ENCODE assay signal across 30 cellular contexts in genomic region chr7:129821476-129821875, GRCh38.
"Had no signal": no experiment of that assay in that cellular context is flagged by ENCODE, and none has a peak within 500 bp of the region (broad histone marks: within the 10 kb centered on the region; RNA-seq: fewer than 3 reads in every experiment).

No MANE protein-coding gene starts in this region.

- H3K36me3 ChIP-seq: adrenal gland had no signal

- H3K27ac ChIP-seq: adrenal gland, body of pancreas had no signal

- H3K27ac Mint-ChIP-seq: activated CD4-positive, alpha-beta memory T cell treated with anti-CD3 and anti-CD28 coated beads for 36 hours; activated CD4-positive, alpha-beta T cell treated with anti-CD3 and anti-CD28 coated beads for 36 hours; activated CD4-positive, alpha-beta T cell treated with anti-CD3 and anti-CD28 coated beads, Interleukin-2, amount 10 ng/mL, durations not matched to agents 24 days and 14 days; activated CD8-positive, alpha-beta memory T cell treated with anti-CD3 and anti-CD28 coated beads, Interleukin-2, amount 10 ng/mL, durations not matched to agents 7 days and 5 days; activated CD8-positive, alpha-beta T cell treated with anti-CD3 and anti-CD28 coated beads, Interleukin-2, amount 10 ng/mL, durations not matched to agents 7 days and 5 days; activated naive CD4-positive, alpha-beta T cell treated with anti-CD3 and anti-CD28 coated beads for 36 hours; activated naive CD4-positive, alpha-beta T cell treated with anti-CD3 and anti-CD28 coated beads, Interleukin-2, amount 50 U/mL, for 24 hours; activated naive CD8-positive, alpha-beta T cell treated with anti-CD3 and anti-CD28 coated beads for 36 hours; activated naive CD8-positive, alpha-beta T cell treated with anti-CD3 and anti-CD28 coated beads, Interleukin-2, amount 50 U/mL, for 24 hours; activated T-helper 1 cell treated with anti-CD3 and anti-CD28 coated beads, Interleukin-12 subunit alpha, Interleukin-12 subunit beta, Interleukin-2, Interleukin-4 antibody, amounts not matched to agents 30 ng/mL and 10 ng/mL and 1 ng/mL, durations not matched to agents 14 hours and 24 hours and 36 hours; activated T-helper 2 cell treated with anti-CD3 and anti-CD28 coated beads, Interferon-gamma antibody, Interleukin-2, Interleukin-4, amounts not matched to agents 10 μg/mL and 5 μg/mL and 100 μg/mL, durations not matched to agents 14 hours and 24 hours and 36 hours; T-helper 17 cell; T-helper 2 cell treated with Interferon-gamma antibody and Interleukin-4, amounts not matched to agents 5 μg/mL and 100 μg/mL, for 36 hours had no signal

- H3K4me3 ChIP-seq: adrenal gland, body of pancreas had no signal

- H3K27me3 Mint-ChIP-seq: activated CD4-positive, alpha-beta memory T cell treated with anti-CD3 and anti-CD28 coated beads for 36 hours; activated CD4-positive, alpha-beta T cell treated with anti-CD3 and anti-CD28 coated beads for 36 hours; activated naive CD4-positive, alpha-beta T cell treated with anti-CD3 and anti-CD28 coated beads, Interleukin-2, amount 50 U/mL, for 24 hours; activated naive CD8-positive, alpha-beta T cell treated with anti-CD3 and anti-CD28 coated beads for 36 hours; activated naive CD8-positive, alpha-beta T cell treated with anti-CD3 and anti-CD28 coated beads, Interleukin-2, amount 50 U/mL, for 24 hours; T-helper 17 cell had no signal

- H3K9me3 ChIP-seq: adrenal gland, body of pancreas had no signal

- H3K27me3 ChIP-seq: adrenal gland, body of pancreas had no signal

- DNase-seq: activated CD4-positive, alpha-beta memory T cell treated with anti-CD3 and anti-CD28 coated beads for 36 hours; activated CD4-positive, alpha-beta T cell treated with anti-CD3 and anti-CD28 coated beads for 36 hours; activated CD4-positive, alpha-beta T cell treated with anti-CD3 and anti-CD28 coated beads, Interleukin-2, amount 10 ng/mL, durations not matched to agents 24 days and 14 days; activated CD4-positive, CD25-positive, alpha-beta regulatory T cell; activated CD4-positive, CD25-positive, alpha-beta regulatory T cell treated with anti-CD3 and anti-CD28 coated beads, Interleukin-2, amount 50 U/mL, for 72 hours; activated CD8-positive, alpha-beta memory T cell treated with anti-CD3 and anti-CD28 coated beads, Interleukin-2, amount 10 ng/mL, durations not matched to agents 7 days and 5 days; activated CD8-positive, alpha-beta memory T cell treated with anti-CD3 and anti-CD28 coated beads, Interleukin-2, amount 50 U/mL, for 4 hours; activated CD8-positive, alpha-beta T cell treated with anti-CD3 and anti-CD28 coated beads, Interleukin-2, amount 10 ng/mL, durations not matched to agents 7 days and 5 days; activated effector memory CD4-positive, alpha-beta T cell treated with anti-CD3 and anti-CD28 coated beads, Interleukin-2, amount 50 U/mL, for 16 hours; activated naive CD4-positive, alpha-beta T cell treated with anti-CD3 and anti-CD28 coated beads for 36 hours; activated naive CD8-positive, alpha-beta T cell treated with anti-CD3 and anti-CD28 coated beads for 36 hours; activated naive CD8-positive, alpha-beta T cell treated with anti-CD3 and anti-CD28 coated beads, Interleukin-2, amount 50 U/mL, for 24 hours; activated T-cell treated with anti-CD3 and anti-CD28 coated beads, Interleukin-2, amount 50 U/mL, for 1 hour; activated T-cell treated with anti-CD3 and anti-CD28 coated beads, Interleukin-2, amount 50 U/mL, for 48 hours; adrenal gland; amygdala; body of pancreas; caudate nucleus; cortex of kidney; dermis blood vessel endothelial cell; effector CD4-positive, alpha-beta T cell; foreskin fibroblast; head of caudate nucleus; T-helper 1 cell; T-helper 17 cell; T1000 had no signal

- H3K4me3 Mint-ChIP-seq: activated CD4-positive, alpha-beta memory T cell treated with anti-CD3 and anti-CD28 coated beads for 36 hours; activated CD4-positive, alpha-beta T cell treated with anti-CD3 and anti-CD28 coated beads for 36 hours; activated CD4-positive, alpha-beta T cell treated with anti-CD3 and anti-CD28 coated beads, Interleukin-2, amount 10 ng/mL, durations not matched to agents 24 days and 14 days; activated CD8-positive, alpha-beta memory T cell treated with anti-CD3 and anti-CD28 coated beads, Interleukin-2, amount 10 ng/mL, durations not matched to agents 7 days and 5 days; activated CD8-positive, alpha-beta T cell treated with anti-CD3 and anti-CD28 coated beads, Interleukin-2, amount 10 ng/mL, durations not matched to agents 7 days and 5 days; activated naive CD4-positive, alpha-beta T cell treated with anti-CD3 and anti-CD28 coated beads for 36 hours; activated naive CD4-positive, alpha-beta T cell treated with anti-CD3 and anti-CD28 coated beads, Interleukin-2, amount 50 U/mL, for 24 hours; activated naive CD8-positive, alpha-beta T cell treated with anti-CD3 and anti-CD28 coated beads for 36 hours; activated naive CD8-positive, alpha-beta T cell treated with anti-CD3 and anti-CD28 coated beads, Interleukin-2, amount 50 U/mL, for 24 hours; activated T-helper 1 cell treated with anti-CD3 and anti-CD28 coated beads, Interleukin-12 subunit alpha, Interleukin-12 subunit beta, Interleukin-2, Interleukin-4 antibody, amounts not matched to agents 30 ng/mL and 10 ng/mL and 1 ng/mL, durations not matched to agents 14 hours and 24 hours and 36 hours; T-helper 17 cell; T-helper 2 cell treated with Interferon-gamma antibody and Interleukin-4, amounts not matched to agents 5 μg/mL and 100 μg/mL, for 36 hours had no signal
